10 cellular contexts compared by ENCODE assay signal in the genomic region with DNA sequence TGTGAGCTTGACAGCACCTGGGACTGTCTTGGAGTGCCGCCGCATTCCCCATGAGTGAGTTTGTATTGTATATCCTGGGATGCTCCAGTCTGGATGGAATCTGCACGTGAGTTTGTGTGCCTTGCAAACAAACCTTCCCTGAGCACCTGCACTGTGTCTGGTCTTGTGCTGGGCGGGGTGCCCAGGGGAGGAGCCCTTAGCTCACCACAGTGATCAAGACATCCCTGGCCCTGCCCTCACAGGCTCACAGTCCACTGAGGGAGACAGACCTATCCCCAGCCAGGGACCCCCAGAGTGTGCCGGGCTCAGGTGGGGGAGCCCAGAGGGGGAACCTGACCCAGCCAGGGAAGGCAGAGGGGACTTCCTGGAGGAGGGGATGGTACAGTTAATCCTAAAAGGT. TPM values are rescaled to one million over a fixed set of nuclear protein-coding genes. Genes with fewer than 3 reads are reported as not detected.
A peak's percentile ranks its signal among the peaks of the same experiment; 100 is the strongest.
DNase-seq lines count a peak whose midpoint lies in the region; ATAC-seq and TF ChIP-seq lines count a peak whose summit lies in the region.
"Had no signal": no experiment of that assay in that cellular context is flagged by ENCODE, and none has a peak within 500 bp of the region (broad histone marks: within the 10 kb centered on the region; RNA-seq: fewer than 3 reads in every experiment).

No MANE protein-coding gene starts in this region.

- no peaks in the 10 kb centered on the region for H3K27me3 ChIP-seq in gastroesophageal sphincter
- no peaks in the 10 kb centered on the region for H3K27me3 ChIP-seq in thyroid gland

- H3K36me3 ChIP-seq in gastroesophageal sphincter (peaks cover 0 to 4% of the 10 kb centered on the region in 2 donors), thyroid gland (no peaks in the 10 kb centered on the region)

- WGBS in gastroesophageal sphincter (ENCODE audit: low coverage in 1 of 2), 2 donors = 33% methylated on average over 1 of the region's 5 CpGs; no CpG with 5 or more reads in 1 of the 2 donors
- 50 to 51% methylated on average over 2 to 3 of the region's 5 CpGs for WGBS in thyroid gland, 2 donors

- no peak for TF ChIP-seq CTCF in gastroesophageal sphincter (IDR thresholded peaks at IDR 0.05)
- TF ChIP-seq CTCF in thyroid gland (IDR thresholded peaks at IDR 0.05) = no peak

- ATAC-seq in gastroesophageal sphincter (no peak), HG02642 (IDR thresholded peaks at IDR 0.05; ENCODE audit: poor library complexity, unreplicated experiment) (no peak)

- H3K4me1 ChIP-seq in gastroesophageal sphincter (peaks cover 0 to 41% (median 19%) of the 10 kb centered on the region in 3 donors), thyroid gland (peaks cover 33 to 47% of the 10 kb centered on the region in 2 donors)

- intact Hi-C loops in thyroid gland (cut with DNase I) = no loop called here

- no peak for TF ChIP-seq EP300 in gastroesophageal sphincter (IDR thresholded peaks at IDR 0.05)

- H3K9me3 ChIP-seq in gastroesophageal sphincter = no peaks in the 10 kb centered on the region
- no peaks in the 10 kb centered on the region for H3K9me3 ChIP-seq in thyroid gland

- no peak for TF ChIP-seq POLR2A in gastroesophageal sphincter (IDR thresholded peaks at IDR 0.05)
- no peak for TF ChIP-seq POLR2A in thyroid gland (IDR thresholded peaks at IDR 0.05)

- H3K4me3 ChIP-seq in gastroesophageal sphincter (no peak overlapping the region), thyroid gland (replicated peaks in 1 of 3) (no peak overlapping the region)

- H3K27ac ChIP-seq in gastroesophageal sphincter = peak overlapping the region in 3 of 4 donors; percentile 70 to 78 (median 77)
- H3K27ac ChIP-seq in thyroid gland = peak overlapping the region; percentile 90 to 99 (median 95)

- DNase-seq in DMS 273 (lab: John Stamatoyannopoulos, UW; ENCODE audit: unreplicated experiment) = peak; percentile 34
- no peak for DNase-seq in DMS 273 treated with DMSO at 0.1 percent for 48 hours (lab: John Stamatoyannopoulos, UW)
- peak; percentile 85 for DNase-seq in NCI-H774 (lab: John Stamatoyannopoulos, UW)
- peak; percentile 67 to 76 for DNase-seq in thyroid gland
- DNase-seq in NCI-H82 treated with DMSO at 0.1 percent for 48 hours (lab: John Stamatoyannopoulos, UW; ENCODE audit: unreplicated experiment) = no peak
- no peak for DNase-seq in NAMALWA (ENCODE audit: low spot score)
- DNase-seq: activated effector memory CD4-positive, alpha-beta T cell treated with Interleukin-2 at 50 U/mL for 16 hours had no signal

RNA-seq across cellular contexts. Expression of a gene that starts 1.7 kb away (rescaled TPM):
- total RNA-seq in gastroesophageal sphincter (10 to 100 TPM; 24.1 to 52.7 (median 36.9) TPM), thyroid gland (100 to 1,000 TPM; 156 to 391 (median 285) TPM)

RNA-seq across cellular contexts. Expression of a gene that starts 29.5 kb away (rescaled TPM):
- total RNA-seq in gastroesophageal sphincter (1 to 10 TPM in 1 of 4 donors, under 1 TPM in 1, not detected in 2; 0.93 to 1.0 TPM), thyroid gland (1 to 10 TPM; 2.0 to 5.6 (median 3.1) TPM)
- total RNA-seq: posterior vena cava had no signal

RNA-seq across cellular contexts. Expression of a gene that starts 38.9 kb away (rescaled TPM):
- total RNA-seq in gastroesophageal sphincter = 10 to 100 TPM; 27.6 to 47.8 (median 41.6) TPM
- total RNA-seq in thyroid gland = 100 to 1,000 TPM in 3 of 4 donors, 10 to 100 TPM in 1; 88.6 to 164 (median 117) TPM

RNA-seq across cellular contexts. Expression of a gene that starts 58.7 kb away (rescaled TPM):
- 10 to 100 TPM; 13.2 to 37.7 (median 16.4) TPM for total RNA-seq in gastroesophageal sphincter
- 10 to 100 TPM; 12.4 to 56.2 (median 16.8) TPM for total RNA-seq in thyroid gland

Comparison
In these comparisons a context has a peak if more than half of its experiments do, and no peak if none do; other contexts are left out.
1. DNase-seq: peak in DMS 273 (single experiment), NCI-H774 (single experiment) and thyroid gland (2 of 2); none in DMS 273 treated with DMSO at 0.1 percent for 48 hours (single experiment), NCI-H82 treated with DMSO at 0.1 percent for 48 hours (single experiment) and NAMALWA (single experiment).